1 cellular context compared by ENCODE assay signal in the genomic region with DNA sequence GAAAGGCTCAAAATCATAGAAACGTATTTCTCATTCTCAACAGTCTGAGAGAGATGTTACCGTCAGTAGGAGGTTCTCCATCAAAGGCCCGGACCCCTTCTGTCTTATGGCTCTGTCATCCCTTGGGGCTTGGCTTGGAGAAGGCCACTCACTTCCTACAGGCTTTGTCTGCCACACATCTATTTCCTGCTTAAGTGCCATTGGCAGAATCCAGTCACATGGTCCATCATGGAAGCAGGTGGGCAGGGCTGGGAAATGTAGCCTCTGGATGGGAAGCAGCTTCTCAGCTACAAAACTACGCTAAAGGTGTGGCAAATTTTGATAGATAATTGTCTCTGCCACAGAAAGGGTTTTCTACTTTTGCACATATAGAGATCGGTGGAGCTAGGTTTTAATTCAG.
TF ChIP-seq lines count a peak whose summit lies in the region.

No MANE protein-coding gene starts in this region.

TF ChIP-seq in HepG2, 621 proteins besides CTCF, POLR2A, EP300 and RAD21:
- TF ChIP-seq, protein P1, sequence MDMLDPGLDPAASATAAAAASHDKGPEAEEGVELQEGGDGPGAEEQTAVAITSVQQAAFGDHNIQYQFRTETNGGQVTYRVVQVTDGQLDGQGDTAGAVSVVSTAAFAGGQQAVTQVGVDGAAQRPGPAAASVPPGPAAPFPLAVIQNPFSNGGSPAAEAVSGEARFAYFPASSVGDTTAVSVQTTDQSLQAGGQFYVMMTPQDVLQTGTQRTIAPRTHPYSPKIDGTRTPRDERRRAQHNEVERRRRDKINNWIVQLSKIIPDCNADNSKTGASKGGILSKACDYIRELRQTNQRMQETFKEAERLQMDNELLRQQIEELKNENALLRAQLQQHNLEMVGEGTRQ (IDR thresholded peaks at IDR 0.05; ENCODE audit: low read depth, low read length): peak; percentile 32; the same call in 1 of the 2 replicates
- TF ChIP-seq, protein P1 (CRISPR knock-in tag; IDR thresholded peaks at IDR 0.05; ENCODE audit: borderline replicate concordance): no peak; the same call in 1 of the 2 replicates
- no peak for TF ChIP-seq KLF12 (CRISPR knock-in tag; IDR thresholded peaks at IDR 0.05; ENCODE audit: borderline replicate concordance)
- peak; percentile 75 for TF ChIP-seq MNT (IDR thresholded peaks at IDR 0.05)
- no peak for TF ChIP-seq MAFF (IDR thresholded peaks at IDR 0.05; ENCODE audit: low read depth, low read length)
- 0 out of 2 replicates have a peak, but pooled peaks have one; percentile 30 for TF ChIP-seq NFYC (CRISPR knock-in tag; IDR thresholded peaks at IDR 0.05)
